Comparison of ENCODE assay signal across 8 cellular contexts in the genomic region with DNA sequence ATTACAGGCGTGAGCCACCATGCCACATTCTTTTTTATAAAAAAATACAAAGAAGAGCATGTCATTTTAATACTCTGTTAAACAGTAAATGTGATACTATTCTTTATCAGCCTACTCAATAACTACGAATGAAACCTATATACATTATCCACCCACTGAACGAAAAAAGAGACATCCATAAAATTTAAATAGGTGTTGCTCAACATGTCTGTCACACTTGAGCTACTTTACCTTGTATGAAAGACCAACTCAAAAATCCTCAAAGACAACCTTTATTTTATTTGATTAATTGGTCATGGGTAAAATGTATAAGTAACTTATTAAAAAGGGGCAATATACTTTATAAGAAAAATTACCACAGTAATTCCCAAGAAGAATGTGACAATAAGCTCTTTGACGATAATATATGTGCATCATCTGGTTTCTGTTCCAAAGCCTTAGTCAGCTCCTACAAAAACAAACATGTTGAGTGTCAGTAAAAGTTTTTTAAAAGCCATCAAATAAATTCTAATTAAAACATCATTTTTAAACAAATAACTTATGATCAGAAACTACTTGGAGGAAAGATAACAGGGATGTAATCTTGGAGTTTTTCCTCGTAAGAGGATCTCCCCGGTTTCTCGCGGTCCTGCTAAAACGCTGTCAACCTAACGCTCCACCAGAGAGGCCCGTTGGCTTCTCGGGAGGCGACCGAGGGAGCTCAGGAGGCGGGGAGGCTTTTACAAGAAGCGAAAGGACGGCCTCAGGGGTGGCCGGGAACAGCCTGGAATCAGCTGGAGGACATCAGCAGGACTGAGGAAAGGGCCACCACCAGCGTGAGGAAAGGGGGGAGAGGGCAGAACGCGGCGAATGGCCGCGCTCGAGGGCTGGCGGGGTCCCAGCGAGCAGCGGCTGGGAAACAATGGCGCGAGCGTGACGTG. TPM values are rescaled to one million over a fixed set of nuclear protein-coding genes. Genes with fewer than 3 reads are reported as not detected.
DNase-seq lines count a peak whose midpoint lies in the region; ATAC-seq, FAIRE-seq and TF ChIP-seq lines count a peak whose summit lies in the region.

No MANE protein-coding gene starts in this region.

- no peaks in the 10 kb centered on the region for H3K9me3 ChIP-seq in neural cell (ENCODE audit: low read length)
- H3K9me3 ChIP-seq in upper lobe of left lung: no peaks in the 10 kb centered on the region

- H3K36me3 Mint-ChIP-seq in activated naive CD8-positive, alpha-beta T cell treated with anti-CD3 and anti-CD28 coated beads for 36 hours: no peaks in the 10 kb centered on the region

- in situ Hi-C loops in G401 (cut with HindIII; ENCODE audit: low sequenced_read_pairs): no loop called here

- H3K4me3 ChIP-seq in neural cell (ENCODE audit: low read length): peak overlapping the region; percentile 68
- peak overlapping the region; percentile 36 to 64 (median 56) for H3K4me3 ChIP-seq in upper lobe of left lung

- no peaks in the 10 kb centered on the region for H3F3A ChIP-seq in neural cell (ENCODE audit: insufficient read depth, low read length, poor library complexity, severe bottlenecking)

- H3K27me3 Mint-ChIP-seq in activated naive CD8-positive, alpha-beta T cell treated with anti-CD3 and anti-CD28 coated beads for 36 hours: peaks cover 7% of the 10 kb centered on the region

- H3K4me2 ChIP-seq in neural cell (ENCODE audit: low read length): no peak overlapping the region

- ATAC-seq in upper lobe of left lung (ENCODE audit: low FRiP score in 2 of 2) (peak; percentile 72 to 94), HG03520 (IDR thresholded peaks at IDR 0.05; ENCODE audit: unreplicated experiment) (no peak)

- FAIRE-seq in HTR-8/SVneo (lab: Jason Lieb, UNC) (no peak), RCC 7860 (lab: Jason Lieb, UNC) (peak; percentile 82)

- DNase-seq in G401 (ENCODE audit: low spot score) (peak; percentile 79), HTR-8/SVneo (ENCODE audit: insufficient read length, low spot score) (peak; percentile 10), RCC 7860 (ENCODE audit: low spot score) (peak; percentile 24), globus pallidus (ENCODE audit: low spot score) (peak; percentile 63), upper lobe of left lung (peak; percentile 60 to 93)
- DNase-seq in activated naive CD8-positive, alpha-beta T cell treated with anti-CD3 and anti-CD28 coated beads for 36 hours: peak; percentile 39

- TF ChIP-seq CTCF in neural cell (IDR thresholded peaks at IDR 0.05; ENCODE audit: poor library complexity, severe bottlenecking) (no peak), upper lobe of left lung (IDR thresholded peaks at IDR 0.05) (peak in 1 of 6 experiments; percentile 10)

- H3K36me3 ChIP-seq in neural cell (ENCODE audit: insufficient read depth, low read length) (no peaks in the 10 kb centered on the region), upper lobe of left lung (no peaks in the 10 kb centered on the region)

- H3K27ac ChIP-seq in neural cell (ENCODE audit: low read length) (peak overlapping the region; percentile 59), upper lobe of left lung (peak overlapping the region; percentile 87 to 92 (median 91))

- H3K4me1 ChIP-seq in upper lobe of left lung: no peaks in the 10 kb centered on the region

- H3K27me3 ChIP-seq in neural cell (ENCODE audit: insufficient read depth, low read depth, low read length) (no peaks in the 10 kb centered on the region), upper lobe of left lung (no peaks in the 10 kb centered on the region)

- no peaks in the 10 kb centered on the region for H3K9me2 ChIP-seq in neural cell (ENCODE audit: insufficient read depth, low read length)

- no peaks in the 10 kb centered on the region for H4K20me1 ChIP-seq in neural cell (ENCODE audit: insufficient read depth)

- H2AFZ ChIP-seq in neural cell (ENCODE audit: low read depth, low read length): peak overlapping the region; percentile 45

- no peaks in the 10 kb centered on the region for H3K79me2 ChIP-seq in neural cell (replicated peaks; ENCODE audit: insufficient read depth, low read length)

- no peak for TF ChIP-seq EP300 in neural cell (conservative IDR thresholded peaks at IDR 0.05; ENCODE audit: poor library complexity, severe bottlenecking)
- TF ChIP-seq EP300 in upper lobe of left lung (IDR thresholded peaks at IDR 0.05): no peak

- H3K9ac ChIP-seq in neural cell (ENCODE audit: low read length): peak overlapping the region; percentile 70

- 7% methylated on average over 32 of the region's 32 CpGs for WGBS in upper lobe of left lung, 2 donors

- TF ChIP-seq POLR2A in upper lobe of left lung (IDR thresholded peaks at IDR 0.05): peak in 2 of 4 donors; percentile 39 to 55

- peak overlapping the region; percentile 78 for H3K27ac Mint-ChIP-seq in activated naive CD8-positive, alpha-beta T cell treated with anti-CD3 and anti-CD28 coated beads for 36 hours

- H3K9me3 Mint-ChIP-seq in activated naive CD8-positive, alpha-beta T cell treated with anti-CD3 and anti-CD28 coated beads for 36 hours: no peaks in the 10 kb centered on the region

- peak overlapping the region; percentile 84 for H3K4me3 Mint-ChIP-seq in activated naive CD8-positive, alpha-beta T cell treated with anti-CD3 and anti-CD28 coated beads for 36 hours

- H3K4me1 Mint-ChIP-seq in activated naive CD8-positive, alpha-beta T cell treated with anti-CD3 and anti-CD28 coated beads for 36 hours: peaks cover 13% of the 10 kb centered on the region

- no peak for TF ChIP-seq RAD21 in neural cell (conservative IDR thresholded peaks at IDR 0.05)

TF ChIP-seq in neural cell, 6 proteins besides CTCF, POLR2A, EP300 and RAD21:
- TF ChIP-seq, protein P1, sequence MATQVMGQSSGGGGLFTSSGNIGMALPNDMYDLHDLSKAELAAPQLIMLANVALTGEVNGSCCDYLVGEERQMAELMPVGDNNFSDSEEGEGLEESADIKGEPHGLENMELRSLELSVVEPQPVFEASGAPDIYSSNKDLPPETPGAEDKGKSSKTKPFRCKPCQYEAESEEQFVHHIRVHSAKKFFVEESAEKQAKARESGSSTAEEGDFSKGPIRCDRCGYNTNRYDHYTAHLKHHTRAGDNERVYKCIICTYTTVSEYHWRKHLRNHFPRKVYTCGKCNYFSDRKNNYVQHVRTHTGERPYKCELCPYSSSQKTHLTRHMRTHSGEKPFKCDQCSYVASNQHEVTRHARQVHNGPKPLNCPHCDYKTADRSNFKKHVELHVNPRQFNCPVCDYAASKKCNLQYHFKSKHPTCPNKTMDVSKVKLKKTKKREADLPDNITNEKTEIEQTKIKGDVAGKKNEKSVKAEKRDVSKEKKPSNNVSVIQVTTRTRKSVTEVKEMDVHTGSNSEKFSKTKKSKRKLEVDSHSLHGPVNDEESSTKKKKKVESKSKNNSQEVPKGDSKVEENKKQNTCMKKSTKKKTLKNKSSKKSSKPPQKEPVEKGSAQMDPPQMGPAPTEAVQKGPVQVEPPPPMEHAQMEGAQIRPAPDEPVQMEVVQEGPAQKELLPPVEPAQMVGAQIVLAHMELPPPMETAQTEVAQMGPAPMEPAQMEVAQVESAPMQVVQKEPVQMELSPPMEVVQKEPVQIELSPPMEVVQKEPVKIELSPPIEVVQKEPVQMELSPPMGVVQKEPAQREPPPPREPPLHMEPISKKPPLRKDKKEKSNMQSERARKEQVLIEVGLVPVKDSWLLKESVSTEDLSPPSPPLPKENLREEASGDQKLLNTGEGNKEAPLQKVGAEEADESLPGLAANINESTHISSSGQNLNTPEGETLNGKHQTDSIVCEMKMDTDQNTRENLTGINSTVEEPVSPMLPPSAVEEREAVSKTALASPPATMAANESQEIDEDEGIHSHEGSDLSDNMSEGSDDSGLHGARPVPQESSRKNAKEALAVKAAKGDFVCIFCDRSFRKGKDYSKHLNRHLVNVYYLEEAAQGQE (IDR thresholded peaks at IDR 0.05; ENCODE audit: borderline replicate concordance): no peak
- TF ChIP-seq POLR2AphosphoS5 (IDR thresholded peaks at IDR 0.05) (peak; percentile 7), MXI1 (conservative IDR thresholded peaks at IDR 0.05; ENCODE audit: poor library complexity, severe bottlenecking) (no peak), TAF1 (IDR thresholded peaks at IDR 0.05; ENCODE audit: low read depth) (no peak), SMC3 (conservative IDR thresholded peaks at IDR 0.05; ENCODE audit: poor library complexity) (no peak)

RNA-seq across cellular contexts. Expression of gene ANKRD18B, which starts 13.5 kb away (rescaled TPM):
- total RNA-seq in G401 (2014; rRNA removed; shearing (Covaris generic)): 3.2 and 20.1 TPM in 2 replicates
- total RNA-seq in activated naive CD8-positive, alpha-beta T cell treated with anti-CD3 and anti-CD28 coated beads for 36 hours: under 1 TPM; 0.14 to 0.56 TPM
- polyA plus RNA-seq in neural cell: 2.2 TPM in 1 of 2 replicates, not detected in the other
- 0.23 and 0.73 TPM in 2 replicates for polyA minus RNA-seq in neural cell
- total RNA-seq in upper lobe of left lung: 1 to 10 TPM in 2 of 6 donors, not detected in 4; 1.1 to 2.0 TPM

RNA-seq across cellular contexts. Expression of gene NOL6, which starts 36.8 kb away (rescaled TPM):
- 21.8 and 33.8 TPM in 2 replicates for total RNA-seq in G401 (2014; rRNA removed; shearing (Covaris generic))
- total RNA-seq in activated naive CD8-positive, alpha-beta T cell treated with anti-CD3 and anti-CD28 coated beads for 36 hours: 10 to 100 TPM; 80.8 to 82.2 TPM
- 15.5 and 17.8 TPM in 2 replicates for polyA plus RNA-seq in neural cell
- 17.7 and 22.9 TPM in 2 replicates for polyA minus RNA-seq in neural cell
- total RNA-seq in upper lobe of left lung: 10 to 100 TPM; 17.8 to 47.6 (median 31.9) TPM

Comparison
In these comparisons a context has a peak if more than half of its experiments do, and no peak if none do; other contexts are left out.
1. DNase-seq: peak in every context shown above with its lines; median percentile 79 in G401; 76 in upper lobe of left lung; 63 in globus pallidus; 39 in activated naive CD8-positive, alpha-beta T cell treated with anti-CD3 and anti-CD28 coated beads for 36 hours; 24 in RCC 7860; 10 in HTR-8/SVneo.